Comparison of ENCODE assay signal across 1 cellular context in the genomic region with DNA sequence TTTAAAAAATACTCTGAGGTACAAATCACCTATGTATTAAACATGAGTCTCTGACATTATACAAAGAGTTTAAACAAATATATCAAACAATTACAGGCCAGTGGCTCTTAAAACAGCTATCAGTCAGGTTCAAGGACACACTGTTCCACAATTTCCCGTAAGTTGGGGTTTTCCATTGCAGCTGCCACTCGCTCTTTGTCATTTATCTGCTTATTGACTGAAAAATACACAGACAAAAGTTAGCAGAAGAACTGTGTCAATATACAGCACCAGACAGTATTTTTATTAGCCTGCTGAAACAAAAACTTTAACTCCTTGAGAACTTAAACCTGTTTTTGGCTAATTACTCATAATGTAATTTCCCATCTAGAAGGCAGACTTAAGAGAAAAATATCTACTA.
A peak's percentile ranks its signal among the peaks of the same experiment; 100 is the strongest.
TF ChIP-seq lines count a peak whose summit lies in the region.

No MANE protein-coding gene starts in this region.

TF ChIP-seq in HepG2, 621 proteins besides CTCF, POLR2A, EP300 and RAD21 (continued from another document and continues in another):
- TF ChIP-seq, protein P1, sequence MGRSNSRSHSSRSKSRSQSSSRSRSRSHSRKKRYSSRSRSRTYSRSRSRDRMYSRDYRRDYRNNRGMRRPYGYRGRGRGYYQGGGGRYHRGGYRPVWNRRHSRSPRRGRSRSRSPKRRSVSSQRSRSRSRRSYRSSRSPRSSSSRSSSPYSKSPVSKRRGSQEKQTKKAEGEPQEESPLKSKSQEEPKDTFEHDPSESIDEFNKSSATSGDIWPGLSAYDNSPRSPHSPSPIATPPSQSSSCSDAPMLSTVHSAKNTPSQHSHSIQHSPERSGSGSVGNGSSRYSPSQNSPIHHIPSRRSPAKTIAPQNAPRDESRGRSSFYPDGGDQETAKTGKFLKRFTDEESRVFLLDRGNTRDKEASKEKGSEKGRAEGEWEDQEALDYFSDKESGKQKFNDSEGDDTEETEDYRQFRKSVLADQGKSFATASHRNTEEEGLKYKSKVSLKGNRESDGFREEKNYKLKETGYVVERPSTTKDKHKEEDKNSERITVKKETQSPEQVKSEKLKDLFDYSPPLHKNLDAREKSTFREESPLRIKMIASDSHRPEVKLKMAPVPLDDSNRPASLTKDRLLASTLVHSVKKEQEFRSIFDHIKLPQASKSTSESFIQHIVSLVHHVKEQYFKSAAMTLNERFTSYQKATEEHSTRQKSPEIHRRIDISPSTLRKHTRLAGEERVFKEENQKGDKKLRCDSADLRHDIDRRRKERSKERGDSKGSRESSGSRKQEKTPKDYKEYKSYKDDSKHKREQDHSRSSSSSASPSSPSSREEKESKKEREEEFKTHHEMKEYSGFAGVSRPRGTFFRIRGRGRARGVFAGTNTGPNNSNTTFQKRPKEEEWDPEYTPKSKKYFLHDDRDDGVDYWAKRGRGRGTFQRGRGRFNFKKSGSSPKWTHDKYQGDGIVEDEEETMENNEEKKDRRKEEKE (IDR thresholded peaks at IDR 0.05), result no peak
- TF ChIP-seq NCOA1 (CRISPR knock-in tag; IDR thresholded peaks at IDR 0.05) (no peak), ZNF33B (CRISPR knock-in tag; IDR thresholded peaks at IDR 0.05) (no peak), ZNF839 (CRISPR knock-in tag; IDR thresholded peaks at IDR 0.05; ENCODE audit: borderline replicate concordance) (no peak), ZNF24 (IDR thresholded peaks at IDR 0.05) (no peak), ZNF605 (CRISPR knock-in tag; IDR thresholded peaks at IDR 0.05) (no peak), ZNF749 (CRISPR knock-in tag; IDR thresholded peaks at IDR 0.05; ENCODE audit: borderline replicate concordance) (no peak), NR2C2 (CRISPR knock-in tag; IDR thresholded peaks at IDR 0.05; ENCODE audit: borderline replicate concordance) (no peak), TP53 (CRISPR knock-in tag; conservative IDR thresholded peaks at IDR 0.05) (no peak), HIVEP1 (CRISPR knock-in tag; IDR thresholded peaks at IDR 0.05) (no peak), ZNF891 (CRISPR knock-in tag; IDR thresholded peaks at IDR 0.05) (no peak), ZNF367 (CRISPR knock-in tag; IDR thresholded peaks at IDR 0.05; ENCODE audit: borderline replicate concordance) (no peak), ZNF33A (CRISPR knock-in tag; IDR thresholded peaks at IDR 0.05; ENCODE audit: borderline replicate concordance) (no peak), DR1 (CRISPR knock-in tag; IDR thresholded peaks at IDR 0.05) (no peak), ZKSCAN1 (IDR thresholded peaks at IDR 0.05; ENCODE audit: low read length) (no peak), TOE1 (CRISPR knock-in tag; IDR thresholded peaks at IDR 0.05) (no peak), KAT2B (IDR thresholded peaks at IDR 0.05; ENCODE audit: borderline replicate concordance, low read depth, low read length) (no peak), ZNF790 (CRISPR knock-in tag; IDR thresholded peaks at IDR 0.05; ENCODE audit: borderline replicate concordance) (no peak), RARA (CRISPR knock-in tag; IDR thresholded peaks at IDR 0.05) (peak; percentile 98), SOX5 (CRISPR knock-in tag; IDR thresholded peaks at IDR 0.05; ENCODE audit: borderline replicate concordance) (peak; percentile 99), SMAD9 (CRISPR knock-in tag; IDR thresholded peaks at IDR 0.05) (no peak), HOXA3 (CRISPR knock-in tag; IDR thresholded peaks at IDR 0.05) (peak; percentile 42; the same call in 1 of the 2 replicates), ZNF720 (CRISPR knock-in tag; IDR thresholded peaks at IDR 0.05) (no peak), ZNF619 (CRISPR knock-in tag; IDR thresholded peaks at IDR 0.05) (no peak), TARDBP (CRISPR knock-in tag; IDR thresholded peaks at IDR 0.05) (peak; percentile 83; the same call in 1 of the 2 replicates), SMAD1 (CRISPR knock-in tag; IDR thresholded peaks at IDR 0.05; ENCODE audit: borderline replicate concordance, low read depth) (no peak), ZBTB42 (CRISPR knock-in tag; IDR thresholded peaks at IDR 0.05) (no peak), KDM2A (CRISPR knock-in tag; IDR thresholded peaks at IDR 0.05; ENCODE audit: borderline replicate concordance, low read depth) (no peak), SMARCC2 (IDR thresholded peaks at IDR 0.05) (no peak), ZNF83 (CRISPR knock-in tag; IDR thresholded peaks at IDR 0.05; ENCODE audit: borderline replicate concordance) (no peak), MIXL1 (CRISPR knock-in tag; IDR thresholded peaks at IDR 0.05) (peak; percentile 91), ZBTB7B (CRISPR knock-in tag; IDR thresholded peaks at IDR 0.05) (no peak), ZMYM3 (CRISPR knock-in tag; IDR thresholded peaks at IDR 0.05) (no peak), GABPB1 (CRISPR knock-in tag; IDR thresholded peaks at IDR 0.05) (0 out of 2 replicates have a peak, but pooled peaks have one; percentile 24), ZNF564 (CRISPR knock-in tag; IDR thresholded peaks at IDR 0.05) (no peak), ETV6 (CRISPR knock-in tag; conservative IDR thresholded peaks at IDR 0.05) (no peak), ZNF3 (CRISPR knock-in tag; IDR thresholded peaks at IDR 0.05) (no peak; the same call in 1 of the 2 replicates), HNRNPL (IDR thresholded peaks at IDR 0.05; ENCODE audit: low read depth, low read length) (no peak), TGIF2 (CRISPR knock-in tag; IDR thresholded peaks at IDR 0.05) (no peak), THYN1 (CRISPR knock-in tag; IDR thresholded peaks at IDR 0.05; ENCODE audit: borderline replicate concordance, low read depth) (no peak; the same call in 1 of the 2 replicates), ZNF570 (CRISPR knock-in tag; IDR thresholded peaks at IDR 0.05; ENCODE audit: borderline replicate concordance) (no peak), MAFG (CRISPR knock-in tag; IDR thresholded peaks at IDR 0.05) (no peak), ZNF124 (CRISPR knock-in tag; IDR thresholded peaks at IDR 0.05) (0 out of 2 replicates have a peak, but pooled peaks have one; percentile 35), ZNF569 (CRISPR knock-in tag; IDR thresholded peaks at IDR 0.05; ENCODE audit: borderline replicate concordance) (no peak), ZKSCAN5 (CRISPR knock-in tag; IDR thresholded peaks at IDR 0.05) (no peak), ZFP36L2 (CRISPR knock-in tag; IDR thresholded peaks at IDR 0.05) (no peak), PHF8 (CRISPR knock-in tag; IDR thresholded peaks at IDR 0.05) (no peak)
- TF ChIP-seq, protein P2, sequence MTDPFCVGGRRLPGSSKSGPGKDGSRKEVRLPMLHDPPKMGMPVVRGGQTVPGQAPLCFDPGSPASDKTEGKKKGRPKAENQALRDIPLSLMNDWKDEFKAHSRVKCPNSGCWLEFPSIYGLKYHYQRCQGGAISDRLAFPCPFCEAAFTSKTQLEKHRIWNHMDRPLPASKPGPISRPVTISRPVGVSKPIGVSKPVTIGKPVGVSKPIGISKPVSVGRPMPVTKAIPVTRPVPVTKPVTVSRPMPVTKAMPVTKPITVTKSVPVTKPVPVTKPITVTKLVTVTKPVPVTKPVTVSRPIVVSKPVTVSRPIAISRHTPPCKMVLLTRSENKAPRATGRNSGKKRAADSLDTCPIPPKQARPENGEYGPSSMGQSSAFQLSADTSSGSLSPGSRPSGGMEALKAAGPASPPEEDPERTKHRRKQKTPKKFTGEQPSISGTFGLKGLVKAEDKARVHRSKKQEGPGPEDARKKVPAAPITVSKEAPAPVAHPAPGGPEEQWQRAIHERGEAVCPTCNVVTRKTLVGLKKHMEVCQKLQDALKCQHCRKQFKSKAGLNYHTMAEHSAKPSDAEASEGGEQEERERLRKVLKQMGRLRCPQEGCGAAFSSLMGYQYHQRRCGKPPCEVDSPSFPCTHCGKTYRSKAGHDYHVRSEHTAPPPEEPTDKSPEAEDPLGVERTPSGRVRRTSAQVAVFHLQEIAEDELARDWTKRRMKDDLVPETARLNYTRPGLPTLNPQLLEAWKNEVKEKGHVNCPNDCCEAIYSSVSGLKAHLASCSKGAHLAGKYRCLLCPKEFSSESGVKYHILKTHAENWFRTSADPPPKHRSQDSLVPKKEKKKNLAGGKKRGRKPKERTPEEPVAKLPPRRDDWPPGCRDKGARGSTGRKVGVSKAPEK (CRISPR knock-in tag; IDR thresholded peaks at IDR 0.05; ENCODE audit: borderline replicate concordance), result no peak
- TF ChIP-seq, protein P3, sequence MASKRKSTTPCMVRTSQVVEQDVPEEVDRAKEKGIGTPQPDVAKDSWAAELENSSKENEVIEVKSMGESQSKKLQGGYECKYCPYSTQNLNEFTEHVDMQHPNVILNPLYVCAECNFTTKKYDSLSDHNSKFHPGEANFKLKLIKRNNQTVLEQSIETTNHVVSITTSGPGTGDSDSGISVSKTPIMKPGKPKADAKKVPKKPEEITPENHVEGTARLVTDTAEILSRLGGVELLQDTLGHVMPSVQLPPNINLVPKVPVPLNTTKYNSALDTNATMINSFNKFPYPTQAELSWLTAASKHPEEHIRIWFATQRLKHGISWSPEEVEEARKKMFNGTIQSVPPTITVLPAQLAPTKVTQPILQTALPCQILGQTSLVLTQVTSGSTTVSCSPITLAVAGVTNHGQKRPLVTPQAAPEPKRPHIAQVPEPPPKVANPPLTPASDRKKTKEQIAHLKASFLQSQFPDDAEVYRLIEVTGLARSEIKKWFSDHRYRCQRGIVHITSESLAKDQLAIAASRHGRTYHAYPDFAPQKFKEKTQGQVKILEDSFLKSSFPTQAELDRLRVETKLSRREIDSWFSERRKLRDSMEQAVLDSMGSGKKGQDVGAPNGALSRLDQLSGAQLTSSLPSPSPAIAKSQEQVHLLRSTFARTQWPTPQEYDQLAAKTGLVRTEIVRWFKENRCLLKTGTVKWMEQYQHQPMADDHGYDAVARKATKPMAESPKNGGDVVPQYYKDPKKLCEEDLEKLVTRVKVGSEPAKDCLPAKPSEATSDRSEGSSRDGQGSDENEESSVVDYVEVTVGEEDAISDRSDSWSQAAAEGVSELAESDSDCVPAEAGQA (IDR thresholded peaks at IDR 0.05; ENCODE audit: low read depth), result no peak
- TF ChIP-seq, protein P3 (CRISPR knock-in tag; IDR thresholded peaks at IDR 0.05; ENCODE audit: borderline replicate concordance), result no peak
- TF ChIP-seq, protein P4, sequence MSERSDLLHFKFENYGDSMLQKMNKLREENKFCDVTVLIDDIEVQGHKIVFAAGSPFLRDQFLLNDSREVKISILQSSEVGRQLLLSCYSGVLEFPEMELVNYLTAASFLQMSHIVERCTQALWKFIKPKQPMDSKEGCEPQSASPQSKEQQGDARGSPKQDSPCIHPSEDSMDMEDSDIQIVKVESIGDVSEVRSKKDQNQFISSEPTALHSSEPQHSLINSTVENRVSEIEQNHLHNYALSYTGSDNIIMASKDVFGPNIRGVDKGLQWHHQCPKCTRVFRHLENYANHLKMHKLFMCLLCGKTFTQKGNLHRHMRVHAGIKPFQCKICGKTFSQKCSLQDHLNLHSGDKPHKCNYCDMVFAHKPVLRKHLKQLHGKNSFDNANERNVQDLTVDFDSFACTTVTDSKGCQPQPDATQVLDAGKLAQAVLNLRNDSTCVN (CRISPR knock-in tag; IDR thresholded peaks at IDR 0.05; ENCODE audit: borderline replicate concordance), result no peak
- TF ChIP-seq, protein P5, sequence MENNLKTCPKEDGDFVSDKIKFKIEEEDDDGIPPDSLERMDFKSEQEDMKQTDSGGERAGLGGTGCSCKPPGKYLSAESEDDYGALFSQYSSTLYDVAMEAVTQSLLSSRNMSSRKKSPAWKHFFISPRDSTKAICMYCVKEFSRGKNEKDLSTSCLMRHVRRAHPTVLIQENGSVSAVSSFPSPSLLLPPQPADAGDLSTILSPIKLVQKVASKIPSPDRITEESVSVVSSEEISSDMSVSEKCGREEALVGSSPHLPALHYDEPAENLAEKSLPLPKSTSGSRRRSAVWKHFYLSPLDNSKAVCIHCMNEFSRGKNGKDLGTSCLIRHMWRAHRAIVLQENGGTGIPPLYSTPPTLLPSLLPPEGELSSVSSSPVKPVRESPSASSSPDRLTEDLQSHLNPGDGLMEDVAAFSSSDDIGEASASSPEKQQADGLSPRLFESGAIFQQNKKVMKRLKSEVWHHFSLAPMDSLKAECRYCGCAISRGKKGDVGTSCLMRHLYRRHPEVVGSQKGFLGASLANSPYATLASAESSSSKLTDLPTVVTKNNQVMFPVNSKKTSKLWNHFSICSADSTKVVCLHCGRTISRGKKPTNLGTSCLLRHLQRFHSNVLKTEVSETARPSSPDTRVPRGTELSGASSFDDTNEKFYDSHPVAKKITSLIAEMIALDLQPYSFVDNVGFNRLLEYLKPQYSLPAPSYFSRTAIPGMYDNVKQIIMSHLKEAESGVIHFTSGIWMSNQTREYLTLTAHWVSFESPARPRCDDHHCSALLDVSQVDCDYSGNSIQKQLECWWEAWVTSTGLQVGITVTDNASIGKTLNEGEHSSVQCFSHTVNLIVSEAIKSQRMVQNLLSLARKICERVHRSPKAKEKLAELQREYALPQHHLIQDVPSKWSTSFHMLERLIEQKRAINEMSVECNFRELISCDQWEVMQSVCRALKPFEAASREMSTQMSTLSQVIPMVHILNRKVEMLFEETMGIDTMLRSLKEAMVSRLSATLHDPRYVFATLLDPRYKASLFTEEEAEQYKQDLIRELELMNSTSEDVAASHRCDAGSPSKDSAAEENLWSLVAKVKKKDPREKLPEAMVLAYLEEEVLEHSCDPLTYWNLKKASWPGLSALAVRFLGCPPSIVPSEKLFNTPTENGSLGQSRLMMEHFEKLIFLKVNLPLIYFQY (CRISPR knock-in tag; IDR thresholded peaks at IDR 0.05; ENCODE audit: borderline replicate concordance), result no peak
- TF ChIP-seq, protein P6, sequence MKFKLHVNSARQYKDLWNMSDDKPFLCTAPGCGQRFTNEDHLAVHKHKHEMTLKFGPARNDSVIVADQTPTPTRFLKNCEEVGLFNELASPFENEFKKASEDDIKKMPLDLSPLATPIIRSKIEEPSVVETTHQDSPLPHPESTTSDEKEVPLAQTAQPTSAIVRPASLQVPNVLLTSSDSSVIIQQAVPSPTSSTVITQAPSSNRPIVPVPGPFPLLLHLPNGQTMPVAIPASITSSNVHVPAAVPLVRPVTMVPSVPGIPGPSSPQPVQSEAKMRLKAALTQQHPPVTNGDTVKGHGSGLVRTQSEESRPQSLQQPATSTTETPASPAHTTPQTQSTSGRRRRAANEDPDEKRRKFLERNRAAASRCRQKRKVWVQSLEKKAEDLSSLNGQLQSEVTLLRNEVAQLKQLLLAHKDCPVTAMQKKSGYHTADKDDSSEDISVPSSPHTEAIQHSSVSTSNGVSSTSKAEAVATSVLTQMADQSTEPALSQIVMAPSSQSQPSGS (CRISPR knock-in tag; IDR thresholded peaks at IDR 0.05), result no peak
